21 cellular contexts compared by ENCODE assay signal in the genomic region with DNA sequence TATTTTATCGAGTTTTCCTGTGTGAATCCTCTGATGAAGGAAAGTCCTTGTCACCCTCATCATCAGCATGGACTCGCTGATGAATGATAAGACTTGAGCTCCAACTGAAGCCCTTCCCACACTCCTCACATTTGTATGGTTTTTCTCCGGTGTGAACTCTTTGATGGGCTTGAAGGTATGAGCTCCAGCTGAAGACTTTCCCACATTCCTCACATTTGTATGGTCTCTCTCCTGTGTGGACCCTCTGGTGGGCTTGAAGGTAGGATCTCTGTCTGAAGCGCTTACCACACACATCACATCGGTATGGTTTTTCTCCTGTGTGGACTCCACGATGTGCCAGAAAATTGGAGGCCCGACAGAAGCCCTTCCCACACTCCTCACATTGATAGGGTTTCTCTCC.
"Had no signal": no experiment of that assay in that cellular context is flagged by ENCODE, and none has a peak within 500 bp of the region (broad histone marks: within the 10 kb centered on the region; RNA-seq: fewer than 3 reads in every experiment).

No MANE protein-coding gene starts in this region.

- H3K27me3 ChIP-seq: brain microvascular endothelial cell, gastroesophageal sphincter, heart right ventricle, left lung, transverse colon, vagina had no signal

- H3K4me1 ChIP-seq: gastroesophageal sphincter, heart right ventricle, left lung, transverse colon, vagina had no signal

- DNase-seq: activated B cell treated with CpG ODN at 0.5 μM for 24 hours; activated CD4-positive, alpha-beta T cell treated with anti-CD3 and anti-CD28 coated beads for 48 hours; activated CD8-positive, alpha-beta memory T cell treated with anti-CD3 and anti-CD28 coated beads, Interleukin-2, amount 50 U/mL, for 4 hours; activated CD8-positive, alpha-beta T cell treated with anti-CD3 and anti-CD28 coated beads for 36 hours; activated gamma-delta T cell; activated naive CD8-positive, alpha-beta T cell treated with anti-CD3 and anti-CD28 coated beads for 36 hours; activated T-cell treated with anti-CD3 and anti-CD28 coated beads, Interleukin-2, amount 50 U/mL, for 72 hours; anterior cingulate cortex; brain microvascular endothelial cell; effector CD8-positive, alpha-beta T cell; heart right ventricle; islet precursor cell; left lung; stimulated activated CD4-positive, alpha-beta T cell treated with anti-CD3 and anti-CD28 coated beads, Interleukin-15, amount 100 ng/mL, for 24 hours; stimulated activated CD4-positive, alpha-beta T cell treated with anti-CD3 and anti-CD28 coated beads, Interleukin-4, amount 100 ng/mL, for 1 hour; stimulated activated naive B cell treated with anti-CD40 and anti-IgM and Interleukin-4, amounts not matched to agents 10 μg/mL and 1 μg/mL and 100 μg/mL, for 72 hours; transverse colon had no signal

- H3K27ac ChIP-seq: brain microvascular endothelial cell, gastroesophageal sphincter, heart right ventricle, left lung, transverse colon, vagina had no signal

- ATAC-seq: activated CD8-positive, alpha-beta T cell treated with anti-CD3 and anti-CD28 coated beads for 36 hours; activated T-cell treated with anti-CD3 and anti-CD28 coated beads, Interleukin-2, amount 50 U/mL, for 72 hours; gastroesophageal sphincter; heart right ventricle; left lung; natural killer cell treated with Interleukin-12 subunit alpha and Interleukin-12 subunit beta and Interleukin-15 and Interleukin-18, amount 100 ng/mL, for 72 hours; stimulated activated naive B cell treated with anti-CD40 and anti-IgM and Interleukin-4, amounts not matched to agents 10 μg/mL and 1 μg/mL and 100 μg/mL, for 72 hours had no signal

- FAIRE-seq: TTC549 had no signal

- H3K4me3 ChIP-seq: gastroesophageal sphincter, heart right ventricle, left lung, transverse colon, vagina had no signal
